In genomic region chr7:129122086-129122750, GRCh38 we compare ENCODE assay signal across 10 cellular contexts. TPM values are rescaled to one million over a fixed set of nuclear protein-coding genes. Genes with fewer than 3 reads are reported as not detected.
DNase-seq lines count a peak whose midpoint lies in the region; ATAC-seq and TF ChIP-seq lines count a peak whose summit lies in the region.
"Had no signal": no experiment of that assay in that cellular context is flagged by ENCODE, and none has a peak within 500 bp of the region (broad histone marks: within the 10 kb centered on the region; RNA-seq: fewer than 3 reads in every experiment).

No MANE protein-coding gene starts in this region.

- intact Hi-C loops in spleen (cut with DNase I; ENCODE audit: low total_unique reads): no loop called here

- no peaks in the 10 kb centered on the region for H4K20me1 ChIP-seq in osteoblast (ENCODE audit: insufficient read depth, low read length)

- TF ChIP-seq CTCF in osteoblast (IDR thresholded peaks at IDR 0.05; ENCODE audit: extremely low read depth, low read depth, low read length) (no peak), spleen (IDR thresholded peaks at IDR 0.05 in 8 of 11, conservative IDR thresholded peaks at IDR 0.05 in 3 of 11) (no peak)

- no peak overlapping the region for H2AFZ ChIP-seq in osteoblast (ENCODE audit: low read length)

- no peak for DNase-seq in activated naive CD8-positive, alpha-beta T cell treated with anti-CD3 and anti-CD28 coated beads, Interleukin-2, amount 50 U/mL, for 24 hours
- DNase-seq in osteoblast (ENCODE audit: insufficient read length, low spot score, missing footprints): no peak
- no peak for DNase-seq in spleen
- DNase-seq in SKM-1 (lab: John Stamatoyannopoulos, UW; ENCODE audit: unreplicated experiment): no peak
- no peak for DNase-seq in NCI-H510A treated with DMSO at 0.1 percent for 48 hours (lab: John Stamatoyannopoulos, UW)

- peaks cover 16% of the 10 kb centered on the region for H3K9me3 Mint-ChIP-seq in activated naive CD8-positive, alpha-beta T cell treated with anti-CD3 and anti-CD28 coated beads, Interleukin-2, amount 50 U/mL, for 24 hours

- H3K9me3 ChIP-seq in osteoblast (ENCODE audit: low read depth, low read length) (no peaks in the 10 kb centered on the region), spleen (peaks cover 0 to 22% (median 7%) of the 10 kb centered on the region in 8 donors)

- peaks cover 26% of the 10 kb centered on the region for H3K4me1 Mint-ChIP-seq in activated naive CD8-positive, alpha-beta T cell treated with anti-CD3 and anti-CD28 coated beads, Interleukin-2, amount 50 U/mL, for 24 hours

- H3K36me3 ChIP-seq in osteoblast (ENCODE audit: insufficient read depth, low read length) (no peaks in the 10 kb centered on the region), spleen (no peaks in the 10 kb centered on the region)
- H3K36me3 ChIP-seq: upper lobe of left lung had no signal

- H3K4me3 ChIP-seq in osteoblast (ENCODE audit: insufficient read depth, low read length) (no peak overlapping the region), spleen (no peak overlapping the region)
- H3K4me3 ChIP-seq: lung, upper lobe of left lung had no signal

- H3K36me3 Mint-ChIP-seq in activated naive CD8-positive, alpha-beta T cell treated with anti-CD3 and anti-CD28 coated beads, Interleukin-2, amount 50 U/mL, for 24 hours (ENCODE audit: low read depth): peaks cover 9% of the 10 kb centered on the region

- ATAC-seq in GM18498 (IDR thresholded peaks at IDR 0.05; ENCODE audit: unreplicated experiment) (peak; percentile 56), GM19455 (IDR thresholded peaks at IDR 0.05; ENCODE audit: unreplicated experiment) (peak; percentile 47), HG03064 (IDR thresholded peaks at IDR 0.05; ENCODE audit: low read depth, unreplicated experiment) (peak; percentile 49)
- ATAC-seq in activated naive CD8-positive, alpha-beta T cell treated with anti-CD3 and anti-CD28 coated beads, Interleukin-2, amount 50 U/mL, for 24 hours: no peak

- peaks cover 22% of the 10 kb centered on the region for H3K27me3 ChIP-seq in osteoblast (ENCODE audit: insufficient read depth, low read length)
- peaks cover 0 to under 1% (median 0%) of the 10 kb centered on the region in 7 donors for H3K27me3 ChIP-seq in spleen (replicated peaks in 1 of 7)
- H3K27me3 ChIP-seq: upper lobe of left lung had no signal

- H3K4me2 ChIP-seq in osteoblast (ENCODE audit: insufficient read depth, low read length): no peak overlapping the region

- peaks cover 9% of the 10 kb centered on the region for H3K27me3 Mint-ChIP-seq in activated naive CD8-positive, alpha-beta T cell treated with anti-CD3 and anti-CD28 coated beads, Interleukin-2, amount 50 U/mL, for 24 hours

- no peaks in the 10 kb centered on the region for H3K4me1 ChIP-seq in osteoblast (ENCODE audit: insufficient read depth, low read length)
- peaks cover 0 to 20% (median 12%) of the 10 kb centered on the region in 6 donors for H3K4me1 ChIP-seq in spleen

- no peak overlapping the region for H3K4me3 Mint-ChIP-seq in activated naive CD8-positive, alpha-beta T cell treated with anti-CD3 and anti-CD28 coated beads, Interleukin-2, amount 50 U/mL, for 24 hours

- no peak for TF ChIP-seq POLR2A in spleen (IDR thresholded peaks at IDR 0.05)

- 40 to 62% (median 56%) methylated on average over 2 of the region's 2 CpGs for WGBS in spleen, 5 donors

- peak overlapping the region; percentile 83 for H3K27ac Mint-ChIP-seq in activated naive CD8-positive, alpha-beta T cell treated with anti-CD3 and anti-CD28 coated beads, Interleukin-2, amount 50 U/mL, for 24 hours

- H3K79me2 ChIP-seq in osteoblast (ENCODE audit: insufficient read depth, low read length): no peaks in the 10 kb centered on the region

- H3K27ac ChIP-seq in osteoblast (ENCODE audit: low read depth, low read length) (no peak overlapping the region), spleen (peak overlapping the region in 4 of 8 donors; percentile 21 to 47 (median 36))
- H3K27ac ChIP-seq: upper lobe of left lung had no signal

RNA-seq across cellular contexts. Expression of gene TSPAN33, which starts 22.3 kb away (rescaled TPM):
- total RNA-seq in osteoblast (under 0.01 and 0.36 TPM in 2 replicates), spleen (10 to 100 TPM; 37.0 to 48.8 (median 40.7) TPM)
- polyA plus RNA-seq in spleen: 10 to 100 TPM; 46.7 to 57.9 (median 55.4) TPM

Comparison
In these comparisons a context has a peak if more than half of its experiments do, and no peak if none do; other contexts are left out.
1. RNA of gene TSPAN33, which starts 22.3 kb away (total RNA-seq): 37.0 to 48.8 TPM in spleen; under 0.01 to 0.36 TPM in osteoblast; every median in the first group is over 10 times any median in the second.